9 cellular contexts compared by ENCODE assay signal in genomic region chr7:143287321-143287934, GRCh38. TPM values are rescaled to one million over a fixed set of nuclear protein-coding genes. Genes with fewer than 3 reads are reported as not detected.
DNase-seq lines count a peak whose midpoint lies in the region; ATAC-seq and TF ChIP-seq lines count a peak whose summit lies in the region.
"Had no signal": no experiment of that assay in that cellular context is flagged by ENCODE, and none has a peak within 500 bp of the region (broad histone marks: within the 10 kb centered on the region; RNA-seq: fewer than 3 reads in every experiment).

No MANE protein-coding gene starts in this region.

- H3K36me3 ChIP-seq in ascending aorta (peaks cover 5 to 6% of the 10 kb centered on the region in 2 donors), thyroid gland (peaks cover 5 to 6% of the 10 kb centered on the region in 2 donors)

- no peaks in the 10 kb centered on the region for H3K27me3 ChIP-seq in ascending aorta
- H3K27me3 ChIP-seq in thyroid gland: no peaks in the 10 kb centered on the region

- H3K4me1 ChIP-seq in ascending aorta: peaks cover 3 to 11% of the 10 kb centered on the region in 2 donors
- peaks cover 9 to 44% of the 10 kb centered on the region in 2 donors for H3K4me1 ChIP-seq in thyroid gland

- H3K4me3 ChIP-seq in ascending aorta (peak overlapping the region; percentile 89 to 93), thyroid gland (replicated peaks in 1 of 3) (peak overlapping the region in 2 of 3 donors; percentile 8 to 18)

- no peaks in the 10 kb centered on the region for H3K9me3 Mint-ChIP-seq in activated CD8-positive, alpha-beta memory T cell treated with anti-CD3 and anti-CD28 coated beads, Interleukin-2, amount 10 ng/mL, durations not matched to agents 7 days and 5 days (ENCODE audit: low read depth)
- H3K9me3 Mint-ChIP-seq in memory B cell: no peaks in the 10 kb centered on the region

- no peaks in the 10 kb centered on the region for H3K9me3 ChIP-seq in ascending aorta
- no peaks in the 10 kb centered on the region for H3K9me3 ChIP-seq in thyroid gland
- H3K9me3 ChIP-seq: mucosa of descending colon had no signal

- H3K36me3 Mint-ChIP-seq in activated CD8-positive, alpha-beta memory T cell treated with anti-CD3 and anti-CD28 coated beads, Interleukin-2, amount 10 ng/mL, durations not matched to agents 7 days and 5 days: peaks cover 39% of the 10 kb centered on the region
- peaks cover 7% of the 10 kb centered on the region for H3K36me3 Mint-ChIP-seq in memory B cell

- DNase-seq in activated CD8-positive, alpha-beta memory T cell treated with anti-CD3 and anti-CD28 coated beads, Interleukin-2, amount 10 ng/mL, durations not matched to agents 7 days and 5 days: no peak
- DNase-seq in activated CD8-positive, alpha-beta memory T cell treated with anti-CD3 and anti-CD28 coated beads, Interleukin-2, amount 50 U/mL, for 48 hours: no peak
- DNase-seq in ascending aorta (ENCODE audit: low spot score in 2 of 2) (no peak), memory B cell (ENCODE audit: low spot score in 2 of 2) (no peak), thyroid gland (no peak), NCI-H82 (lab: John Stamatoyannopoulos, UW) (no peak)

- H3K4me3 Mint-ChIP-seq in activated CD8-positive, alpha-beta memory T cell treated with anti-CD3 and anti-CD28 coated beads, Interleukin-2, amount 10 ng/mL, durations not matched to agents 7 days and 5 days: peak overlapping the region; percentile 96
- peak overlapping the region; percentile 98 for H3K4me3 Mint-ChIP-seq in memory B cell

- WGBS in thyroid gland, 2 donors: 71 to 72% methylated on average over 15 of the region's 17 CpGs

- H3K4me1 Mint-ChIP-seq in activated CD8-positive, alpha-beta memory T cell treated with anti-CD3 and anti-CD28 coated beads, Interleukin-2, amount 10 ng/mL, durations not matched to agents 7 days and 5 days: peaks cover 52% of the 10 kb centered on the region
- peaks cover 39% of the 10 kb centered on the region for H3K4me1 Mint-ChIP-seq in memory B cell

- CTCF ChIA-PET in activated CD8-positive, alpha-beta memory T cell treated with anti-CD3 and anti-CD28 coated beads, Interleukin-2, amount 10 ng/mL, durations not matched to agents 7 days and 5 days (lab: Charles Lee): interaction anchor here (0.9 to 2.7 kb wide), 16 partner anchors 9 to 93 kb away, joined by 3 to 18 read pairs (median 5); partner anchors contain the start of gene GSTK1

- H3K27ac ChIP-seq in ascending aorta: peak overlapping the region; percentile 94
- peak overlapping the region; percentile 10 to 64 (median 42) for H3K27ac ChIP-seq in thyroid gland

- TF ChIP-seq POLR2A in thyroid gland (IDR thresholded peaks at IDR 0.05): no peak

- H3K27ac Mint-ChIP-seq in activated CD8-positive, alpha-beta memory T cell treated with anti-CD3 and anti-CD28 coated beads, Interleukin-2, amount 10 ng/mL, durations not matched to agents 7 days and 5 days: peak overlapping the region; percentile 87
- H3K27ac Mint-ChIP-seq in memory B cell: peak overlapping the region; percentile 91

- intact Hi-C loops in ascending aorta (cut with DNase I) (loop anchor here (5.0 kb wide), 2 partner anchors 45 to 615 kb away; partner anchors contain the start of gene TCAF1), thyroid gland (cut with DNase I) (loop anchor here (10.0 kb wide), 2 partner anchors 97 to 127 kb away; partner anchors contain the start of gene ZYX)

- no peaks in the 10 kb centered on the region for H3K27me3 Mint-ChIP-seq in activated CD8-positive, alpha-beta memory T cell treated with anti-CD3 and anti-CD28 coated beads, Interleukin-2, amount 10 ng/mL, durations not matched to agents 7 days and 5 days
- H3K27me3 Mint-ChIP-seq in memory B cell: no peaks in the 10 kb centered on the region

- TF ChIP-seq CTCF in ascending aorta (IDR thresholded peaks at IDR 0.05) (no peak), thyroid gland (IDR thresholded peaks at IDR 0.05) (no peak)

- no peak for ATAC-seq in activated CD8-positive, alpha-beta memory T cell treated with anti-CD3 and anti-CD28 coated beads, Interleukin-2, amount 10 ng/mL, durations not matched to agents 7 days and 5 days
- ATAC-seq in memory B cell (ENCODE audit: low read depth) (no peak), GM21825 (IDR thresholded peaks at IDR 0.05; ENCODE audit: unreplicated experiment) (no peak), GM18520 (IDR thresholded peaks at IDR 0.05; ENCODE audit: unreplicated experiment) (no peak)

RNA-seq across cellular contexts. Expression of gene CASP2, which starts 0.7 kb away (rescaled TPM):
- total RNA-seq in activated CD8-positive, alpha-beta memory T cell treated with anti-CD3 and anti-CD28 coated beads, Interleukin-2, amount 10 ng/mL, durations not matched to agents 7 days and 5 days: 100 to 1,000 TPM; 117 to 129 TPM
- total RNA-seq in ascending aorta (13.7 TPM), thyroid gland (10 to 100 TPM; 13.0 to 21.7 (median 17.5) TPM)

RNA-seq across cellular contexts. Expression of gene TMEM139, which starts 2.7 kb away (rescaled TPM):
- 1 to 10 TPM in 1 of 2 experiments, under 1 TPM in 1; 0.41 to 1.7 TPM for total RNA-seq in activated CD8-positive, alpha-beta memory T cell treated with anti-CD3 and anti-CD28 coated beads, Interleukin-2, amount 10 ng/mL, durations not matched to agents 7 days and 5 days
- total RNA-seq in ascending aorta (11.5 TPM), thyroid gland (10 to 100 TPM in 2 of 4 donors, 1 to 10 TPM in 2; 6.6 to 50.2 (median 19.6) TPM)

RNA-seq across cellular contexts. Expression of gene GSTK1, which starts 24.2 kb away (rescaled TPM):
- 100 to 1,000 TPM; 335 to 436 TPM for total RNA-seq in activated CD8-positive, alpha-beta memory T cell treated with anti-CD3 and anti-CD28 coated beads, Interleukin-2, amount 10 ng/mL, durations not matched to agents 7 days and 5 days
- total RNA-seq in ascending aorta: 174 TPM
- total RNA-seq in thyroid gland: 100 to 1,000 TPM; 147 to 319 (median 220) TPM

RNA-seq across cellular contexts. Expression of gene CLCN1, which starts 28.5 kb away (rescaled TPM):
- under 1 TPM; 0.09 TPM for total RNA-seq in activated CD8-positive, alpha-beta memory T cell treated with anti-CD3 and anti-CD28 coated beads, Interleukin-2, amount 10 ng/mL, durations not matched to agents 7 days and 5 days
- total RNA-seq in ascending aorta: not detected
- not detected for total RNA-seq in thyroid gland
- total RNA-seq: mucosa of descending colon had no signal
